8 cellular contexts compared by ENCODE assay signal in genomic region chr1:167553136-167554027, GRCh38. TPM values are rescaled to one million over a fixed set of nuclear protein-coding genes. Genes with fewer than 3 reads are reported as not detected.
DNase-seq lines count a peak whose midpoint lies in the region; ATAC-seq, FAIRE-seq and TF ChIP-seq lines count a peak whose summit lies in the region.

TSS of gene CREG1 (minus strand) at chr1:167553762.

- peaks cover 10% of the 10 kb centered on the region for H3K23me2 ChIP-seq in H1 (ENCODE audit: low read depth, low read length)

- no peak within 1 kb of the TSS for H2AK5ac ChIP-seq in H1 (ENCODE audit: low read depth, low read length)
- H2AK5ac ChIP-seq in mesenchymal stem cell (ENCODE audit: low read length, severe bottlenecking): no peak within 1 kb of the TSS

- 0 out of 2 replicates have a peak within 1 kb of the TSS, but pooled peaks have one; percentile 65 for H2BK15ac ChIP-seq in H1 (ENCODE audit: low read length)
- H2BK15ac ChIP-seq in mesenchymal stem cell (ENCODE audit: low read depth, poor library complexity, severe bottlenecking): peak within 1 kb of the TSS; percentile 40

- H3K18ac ChIP-seq in H1 (ENCODE audit: extremely low read depth, low read length) (0 out of 2 replicates have a peak within 1 kb of the TSS, but pooled peaks have one; percentile 41), mesenchymal stem cell (ENCODE audit: low read depth in 1 of 2, low read length in 2 of 2) (peak within 1 kb of the TSS; percentile 56 to 85)

- H4K20me1 ChIP-seq in H1 (replicated peaks in 1 of 2; ENCODE audit: control insufficient read depth in 1 of 2, insufficient read depth in 2 of 2, low read length in 2 of 2): peaks cover 0 to 1% of the 10 kb centered on the region in 2 experiments

- peak; percentile 84 to 94 for TF ChIP-seq POLR2A in H1 (IDR thresholded peaks at IDR 0.05; ENCODE audit: control extremely low read depth in 1 of 2, low read depth in 2 of 2, low read length in 2 of 2)

- H3K4me3 ChIP-seq in H1 (ENCODE audit: extremely low read depth in 1 of 4, insufficient read depth in 2 of 4, low read depth in 3 of 4, low read length in 4 of 4) (peak within 1 kb of the TSS; percentile 65 to 84 (median 70)), mesenchymal stem cell (ENCODE audit: insufficient read depth in 1 of 2, low read depth in 1 of 2, low read length in 2 of 2) (peak within 1 kb of the TSS; percentile 84 to 95)

- H2BK20ac ChIP-seq in H1 (ENCODE audit: low read length): no peak within 1 kb of the TSS

- 0 out of 4 replicates have a peak, but pooled peaks cover 0 to 2% of the 10 kb centered on the region in 2 experiments for H3K79me2 ChIP-seq in H1 (ENCODE audit: control insufficient read depth in 1 of 2, insufficient read depth in 2 of 2, low read length in 2 of 2)

- H4K8ac ChIP-seq in H1 (ENCODE audit: extremely low read depth, insufficient read depth, low read length): peak within 1 kb of the TSS; percentile 74; the same call in 1 of the 2 replicates
- H4K8ac ChIP-seq in mesenchymal stem cell (ENCODE audit: low read length): peak within 1 kb of the TSS; percentile 71

- 0 out of 2 replicates have a peak within 1 kb of the TSS, but pooled peaks have one; percentile 12 for H3K27ac ChIP-seq in H1 (ENCODE audit: low read depth, low read length)
- H3K27ac ChIP-seq in mesenchymal stem cell (ENCODE audit: low read length, poor library complexity, severe bottlenecking): peak within 1 kb of the TSS; percentile 1

- H4K91ac ChIP-seq in H1 (replicated peaks; ENCODE audit: insufficient read length, low read length): no peak within 1 kb of the TSS
- peak within 1 kb of the TSS; percentile 48 for H4K91ac ChIP-seq in mesenchymal stem cell (ENCODE audit: low read length)

- H3K36me3 ChIP-seq in H1 (ENCODE audit: control insufficient read depth in 2 of 4, insufficient read depth in 4 of 4, low read length in 3 of 4) (no peaks in the 10 kb centered on the region), mesenchymal stem cell (ENCODE audit: control insufficient read depth in 1 of 2, insufficient read depth in 2 of 2, low read depth in 1 of 2, low read length in 2 of 2) (no peaks in the 10 kb centered on the region)

- H3K27me3 ChIP-seq in H1 (replicated peaks in 1 of 4; ENCODE audit: control insufficient read depth in 3 of 4, extremely low read depth in 1 of 4, insufficient read depth in 3 of 4, low read length in 3 of 4) (no peaks in the 10 kb centered on the region; a peak in 1 of 7 replicates), mesenchymal stem cell (ENCODE audit: control insufficient read depth in 1 of 2, insufficient read depth in 1 of 2, low read length in 2 of 2) (peaks cover 0 to 13% of the 10 kb centered on the region in 2 experiments)

- 2% methylated on average over 47 of the region's 90 CpGs; no CpG with 5 or more reads in 1 of the 2 experiments for WGBS in H1 (ENCODE audit: extremely low coverage in 1 of 2, insufficient coverage in 1 of 2, insufficient read length in 1 of 2, insufficient replicate concordance in 2 of 2, low coverage in 1 of 2, low lambda C conversion rate in 2 of 2, missing lambda C conversion rate in 1 of 2), 2 experiments
- 2% methylated on average over 76 of the region's 90 CpGs for WGBS in mesenchymal stem cell

- peak within 1 kb of the TSS; percentile 93 for H2AFZ ChIP-seq in H1 (ENCODE audit: low read length)
- peak within 1 kb of the TSS; percentile 95 for H2AFZ ChIP-seq in mesenchymal stem cell (ENCODE audit: low read depth, low read length)

- CTCF ChIA-PET in H1 (lab: Charles Lee; ENCODE audit: partially characterized antibody): interaction anchor here (0.7 to 7.2 kb wide), 10 partner anchors 10 to 486 kb away, joined by 3 to 70 read pairs (median 3); no protein-coding TSS in a partner anchor

- POLR2A ChIA-PET in H1 (lab: Charles Lee; ENCODE audit: partially characterized antibody): interaction anchor here (0.6 to 4.0 kb wide), 24 partner anchors 9 to 643 kb away, joined by 3 to 32 read pairs (median 4); partner anchors contain the start of gene POU2F1

- H3K9me3 ChIP-seq in H1 (ENCODE audit: insufficient read depth in 2 of 2, low read depth in 1 of 2, low read length in 1 of 2): no peaks in the 10 kb centered on the region
- no peaks in the 10 kb centered on the region for H3K9me3 ChIP-seq in mesenchymal stem cell (ENCODE audit: control insufficient read depth, low read length)

- H3K79me1 ChIP-seq in H1 (ENCODE audit: low read depth, low read length) (0 out of 2 replicates have a peak, but pooled peaks cover 2% of the 10 kb centered on the region), mesenchymal stem cell (replicated peaks; ENCODE audit: low read length, poor library complexity, severe bottlenecking) (peaks cover 4% of the 10 kb centered on the region)

- H3K9ac ChIP-seq in H1 (replicated peaks in 1 of 4; ENCODE audit: extremely low read depth in 1 of 4, low read depth in 3 of 4, low read length in 3 of 4) (peak within 1 kb of the TSS; percentile 29 to 75 (median 54); a peak in 6 of 7 replicates), mesenchymal stem cell (ENCODE audit: low read length) (peak within 1 kb of the TSS; percentile 77)

- no peak within 1 kb of the TSS for H4K5ac ChIP-seq in H1 (ENCODE audit: insufficient read length, low read depth, low read length)

- H2BK120ac ChIP-seq in H1 (replicated peaks; ENCODE audit: low read depth, low read length) (no peak within 1 kb of the TSS), mesenchymal stem cell (ENCODE audit: low read depth, low read length) (no peak within 1 kb of the TSS)

- no peak for TF ChIP-seq CTCF in H1 (IDR thresholded peaks at IDR 0.05; ENCODE audit: control extremely low read depth in 1 of 3, insufficient read depth in 1 of 3, low read depth in 1 of 3, low read length in 3 of 3)

- H2BK12ac ChIP-seq in H1 (ENCODE audit: low read depth, low read length): no peak within 1 kb of the TSS
- peak within 1 kb of the TSS in 1 of 2 experiments; percentile 83 for H2BK12ac ChIP-seq in mesenchymal stem cell (ENCODE audit: low read length in 2 of 2)

- H3K23ac ChIP-seq in H1 (ENCODE audit: insufficient read length) (no peak within 1 kb of the TSS), mesenchymal stem cell (ENCODE audit: low read length in 2 of 2) (peak within 1 kb of the TSS in 1 of 2 experiments; percentile 9)

- DNase-seq in COLO829 (ENCODE audit: low spot score) (peak; percentile 95), HTR-8/SVneo (ENCODE audit: insufficient read length, low spot score) (peak; percentile 98), NOMO-1 treated with dmso at 0.1 percent for 144 hours (lab: John Stamatoyannopoulos, UW; ENCODE audit: unreplicated experiment) (peak; percentile 85), H1 (ENCODE audit: low read depth in 1 of 2, low spot score in 2 of 2) (peak; percentile 78 to 93), mesenchymal stem cell (peak; percentile 93)
- DNase-seq in activated CD8-positive, alpha-beta memory T cell treated with anti-CD3 and anti-CD28 coated beads for 48 hours (ENCODE audit: low read depth in 2 of 3, low spot score in 2 of 3): peak; percentile 72 to 76 (median 74)
- DNase-seq in stimulated activated CD8-positive, alpha-beta memory T cell treated with anti-CD3 and anti-CD28 coated beads, Interleukin-12 subunit alpha, Interleukin-12 subunit beta, amount 100 ng/mL, for 4 hours (ENCODE audit: low read depth): peak; percentile 80

- TF ChIP-seq RAD21 in H1 (IDR thresholded peaks at IDR 0.05 in 1 of 2, conservative IDR thresholded peaks at IDR 0.05 in 1 of 2; ENCODE audit: low read depth in 2 of 2, low read length in 2 of 2): no peak

- no peak within 1 kb of the TSS for H2BK5ac ChIP-seq in H1 (ENCODE audit: low read depth, low read length)
- H2BK5ac ChIP-seq in mesenchymal stem cell (ENCODE audit: low read depth, low read length, poor library complexity, severe bottlenecking): no peak within 1 kb of the TSS

- no peak within 1 kb of the TSS for H3K4ac ChIP-seq in H1 (replicated peaks; ENCODE audit: insufficient read length, low read depth, low read length)
- peak within 1 kb of the TSS; percentile 37 to 62 for H3K4ac ChIP-seq in mesenchymal stem cell (ENCODE audit: low read depth in 1 of 2, low read length in 2 of 2)

- H3K4me1 ChIP-seq in H1 (replicated peaks in 1 of 4; ENCODE audit: control insufficient read depth in 3 of 4, insufficient read depth in 4 of 4, low read length in 3 of 4) (no peaks in the 10 kb centered on the region; a peak in 1 of 7 replicates), mesenchymal stem cell (ENCODE audit: control insufficient read depth, insufficient read depth, low read depth, low read length) (peaks cover 4% of the 10 kb centered on the region)

- TF ChIP-seq EP300 in H1 (IDR thresholded peaks at IDR 0.05; ENCODE audit: borderline replicate concordance in 1 of 2, low read depth in 2 of 2, low read length in 2 of 2): no peak

- H3K56ac ChIP-seq in H1 (replicated peaks; ENCODE audit: insufficient read length, low read depth, low read length): no peak within 1 kb of the TSS

- FAIRE-seq in HTR-8/SVneo (lab: Jason Lieb, UNC) (peak; percentile 84), H1 (lab: Jason Lieb, UNC) (peak; percentile 66)

- H3K14ac ChIP-seq in H1 (ENCODE audit: insufficient read length): no peak within 1 kb of the TSS
- H3K14ac ChIP-seq in mesenchymal stem cell (ENCODE audit: low read length in 2 of 2): peak within 1 kb of the TSS in 1 of 2 experiments; percentile 91

- peak; percentile 97 for ATAC-seq in GM21367 (IDR thresholded peaks at IDR 0.05; ENCODE audit: unreplicated experiment)

- H3K4me2 ChIP-seq in H1 (ENCODE audit: insufficient read depth in 1 of 2, low read depth in 2 of 2, low read length in 2 of 2): peak within 1 kb of the TSS; percentile 92 to 93
- peak within 1 kb of the TSS; percentile 95 for H3K4me2 ChIP-seq in mesenchymal stem cell (ENCODE audit: low read length, poor library complexity, severe bottlenecking)

TF ChIP-seq in H1, 55 proteins besides CTCF, POLR2A, EP300 and RAD21 (continues in another document):
- TF ChIP-seq EZH2 (IDR thresholded peaks at IDR 0.05; ENCODE audit: low read depth, low read length, severe bottlenecking) (no peak), SP4 (IDR thresholded peaks at IDR 0.05; ENCODE audit: low read length) (no peak), HDAC6 (IDR thresholded peaks at IDR 0.05; ENCODE audit: low read depth, low read length) (no peak), TAF1 (IDR thresholded peaks at IDR 0.05; ENCODE audit: low read depth, low read length) (peak; percentile 97), YY1 (IDR thresholded peaks at IDR 0.05; ENCODE audit: low read depth, low read length) (peak; percentile 59; the same call in 1 of the 2 replicates), JUND (IDR thresholded peaks at IDR 0.05; ENCODE audit: low read length) (0 out of 2 replicates have a peak, but pooled peaks have one; percentile 6)

RNA-seq across cellular contexts. Expression of gene CREG1, which starts in this region (rescaled TPM):
- total RNA-seq in H1 (2021; fragmentation: NEBNext Ultra II Directional; extraction: Animal tissue kit (Norgen Biotek cat#: 25700)): 28.7 and 30.1 TPM in 2 replicates
- polyA plus RNA-seq in H1 (2011; rRNA removed): 23.7 and 29.8 TPM in 2 replicates
- 31.1 TPM for polyA plus RNA-seq in H1 (2011; cell fraction: cytosol; rRNA removed)
- 16.1 TPM for polyA plus RNA-seq in H1 (2011; cell fraction: nucleus; rRNA removed)
- 17.0 to 21.8 TPM (median 17.6 TPM) in 4 replicates for polyA plus RNA-seq in H1 (2012, experiment 1 of 2)
- 5.8 TPM for polyA plus RNA-seq in H1 (2012, experiment 2 of 2)
- polyA plus RNA-seq in H1 (2013, experiment 1 of 2): 38.3 TPM
- polyA plus RNA-seq in H1 (2013, experiment 2 of 2): 45.5 TPM
- 13.0 and 21.0 TPM in 2 replicates for polyA minus RNA-seq in H1 (2011; rRNA and poly(A)+ RNA removed)
- polyA minus RNA-seq in H1 (2011; cell fraction: cytosol; rRNA and poly(A)+ RNA removed): 20.5 TPM
- polyA minus RNA-seq in H1 (2011; cell fraction: nucleus; rRNA and poly(A)+ RNA removed): 18.3 TPM
- polyA plus RNA-seq in mesenchymal stem cell (2013, experiment 1 of 2): 87.5 TPM
- polyA plus RNA-seq in mesenchymal stem cell (2013, experiment 2 of 2): 90.9 TPM

Comparison
In these comparisons a context has a peak if more than half of its experiments do, and no peak if none do; other contexts are left out.
1. Peak in every context shown above with its lines: DNase-seq, ATAC-seq, H3K4me3 ChIP-seq and H3K27ac ChIP-seq.